1 cellular context compared by ENCODE assay signal in genomic region chr11:61956191-61957027, GRCh38.
TF ChIP-seq lines count a peak whose summit lies in the region.

No MANE protein-coding gene starts in this region.

TF ChIP-seq in HepG2, 621 proteins besides CTCF, POLR2A, EP300 and RAD21:
- TF ChIP-seq ZNF710 (CRISPR knock-in tag; IDR thresholded peaks at IDR 0.05; ENCODE audit: borderline replicate concordance) (no peak), ZBTB33 (CRISPR knock-in tag; IDR thresholded peaks at IDR 0.05) (peak; percentile 87), ZNF770 (CRISPR knock-in tag; IDR thresholded peaks at IDR 0.05) (peak; percentile 42; the same call in 1 of the 2 replicates), IRF1 (CRISPR knock-in tag; IDR thresholded peaks at IDR 0.05; ENCODE audit: low read depth) (no peak)
